Comparison of ENCODE assay signal across 1 cellular context in the genomic region with DNA sequence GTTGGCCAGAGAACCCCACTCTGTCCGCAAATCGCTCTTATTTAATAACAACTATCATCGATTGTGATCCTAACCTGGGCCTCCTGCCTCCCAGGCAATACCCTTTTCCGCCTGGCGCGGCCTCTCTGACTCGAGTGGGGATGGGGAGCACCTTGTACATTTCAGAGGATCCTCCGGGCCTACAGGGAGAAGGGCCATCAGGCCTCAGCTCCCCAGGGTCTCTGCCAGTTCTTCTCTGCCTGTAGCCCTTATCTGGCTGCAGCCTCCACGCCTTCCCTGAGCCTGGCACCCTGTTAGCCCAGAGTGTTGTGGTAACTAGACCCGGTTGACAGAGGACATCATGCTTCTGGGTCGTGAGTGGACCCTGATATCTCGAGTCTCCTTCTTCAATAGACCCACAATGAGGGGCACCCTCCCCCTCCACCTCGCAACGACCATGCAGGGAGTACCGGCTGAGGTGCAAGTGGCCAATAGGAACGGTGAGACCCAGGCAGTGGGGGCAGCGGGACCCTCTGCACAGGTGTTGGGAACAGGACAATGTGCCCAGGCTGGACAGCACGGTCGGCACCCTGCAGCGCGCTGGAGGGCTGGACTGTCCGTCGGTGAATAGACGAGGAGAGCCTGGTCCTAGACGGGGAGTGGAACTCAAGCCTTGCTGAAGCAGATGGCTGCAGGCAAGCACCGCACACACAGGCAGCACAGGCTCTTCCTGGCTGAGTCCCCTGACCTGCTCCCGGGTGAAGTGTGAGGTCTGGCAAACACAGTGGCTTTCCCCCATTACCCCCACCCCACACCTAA.
TF ChIP-seq lines count a peak whose summit lies in the region.

No MANE protein-coding gene starts in this region.

TF ChIP-seq in HepG2, 621 proteins besides CTCF, POLR2A, EP300 and RAD21:
- no peak for TF ChIP-seq RFXANK (CRISPR knock-in tag; IDR thresholded peaks at IDR 0.05)
- TF ChIP-seq ZBTB38 (CRISPR knock-in tag; IDR thresholded peaks at IDR 0.05) = 0 out of 2 replicates have a peak, but pooled peaks have one; percentile 2
